In the genomic region with DNA sequence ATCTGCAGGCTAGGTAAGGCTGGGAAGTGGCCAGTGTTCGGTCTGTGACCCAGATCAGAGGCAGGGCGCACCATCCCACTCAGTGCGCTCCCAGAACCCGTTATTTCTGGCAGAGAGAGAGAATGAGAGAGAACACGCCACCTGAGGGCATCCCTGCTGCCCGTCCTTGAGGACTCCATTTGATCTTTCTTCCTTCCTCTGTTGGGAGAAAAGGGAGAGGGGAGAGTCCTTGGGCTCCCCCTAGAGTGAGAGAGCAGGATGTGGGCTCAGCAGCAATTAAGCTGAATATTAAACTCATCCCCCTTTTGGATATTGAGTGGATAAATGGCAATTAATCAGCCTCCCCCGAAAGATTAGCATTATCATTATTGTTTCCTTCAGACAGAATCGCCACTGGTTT, we compare ENCODE assay signal across 8 cellular contexts.
DNase-seq lines count a peak whose midpoint lies in the region; ATAC-seq, FAIRE-seq and TF ChIP-seq lines count a peak whose summit lies in the region.
"Had no signal": no experiment of that assay in that cellular context is flagged by ENCODE, and none has a peak within 500 bp of the region (broad histone marks: within the 10 kb centered on the region; RNA-seq: fewer than 3 reads in every experiment).

No MANE protein-coding gene starts in this region.

- in situ Hi-C loops in GM12878 (cut with MboI): loop anchor here (10.0 kb wide), 1 partner anchor 299 kb away; no protein-coding TSS in a partner anchor

- DNase-seq in GM10266 (ENCODE audit: extremely low spot score) (no peak), GM12878 (ENCODE audit: low read depth, low spot score) (no peak), neural crest cell (ENCODE audit: low read depth, low spot score) (no peak), posterior cingulate gyrus (no peak), NOMO-1 (lab: John Stamatoyannopoulos, UW; ENCODE audit: unreplicated experiment in 2 of 2) (no peak)
- DNase-seq: ovary had no signal

- ATAC-seq in GM12878 (no peak), HG02763 (IDR thresholded peaks at IDR 0.05; ENCODE audit: unreplicated experiment) (no peak)

- no TSS peak for BruUV-seq in GM12878 (replicated peaks; lab: Mats Ljungman, UMichigan)

- CTCF ChIA-PET in GM12878 (lab: Yijun Ruan, JAX): interaction anchor here (1.0 to 8.1 kb wide), 4 partner anchors 295 to 345 kb away, joined by 4 to 165 read pairs (median 6); no protein-coding TSS in a partner anchor

- FAIRE-seq in GM12878 (lab: Jason Lieb, UNC): no peak

- intact Hi-C loops in GM12878 (cut with micrococcal nuclease; ENCODE audit: unreplicated experiment): no loop called here
- intact Hi-C loops in posterior cingulate gyrus (cut with DNase I): no loop called here

- TF ChIP-seq CTCF in GM10266 (IDR thresholded peaks at IDR 0.05; ENCODE audit: control insufficient read depth, insufficient read depth, low read depth, missing control alignments): peak; percentile 14
- peak; percentile 24; the same call in 1 of the 2 replicates for TF ChIP-seq CTCF in LNCAP (IDR thresholded peaks at IDR 0.05)
- TF ChIP-seq CTCF in GM12878 (IDR thresholded peaks at IDR 0.05 in 2 of 3, conservative IDR thresholded peaks at IDR 0.05 in 1 of 3; ENCODE audit: control insufficient read depth in 2 of 3, extremely low read depth in 1 of 3, insufficient read depth in 1 of 3, low read depth in 3 of 3, low read length in 3 of 3): peak; percentile 26 to 43 (median 33); a peak in 4 of 6 replicates
- TF ChIP-seq CTCF in neural crest cell (conservative IDR thresholded peaks at IDR 0.05): peak; percentile 33

- H3K79me2 ChIP-seq in GM12878 (ENCODE audit: control insufficient read depth, insufficient read depth, low read length): no peaks in the 10 kb centered on the region

- RAD21 ChIA-PET in GM12878 (lab: Charles Lee; ENCODE audit: unreplicated experiment): interaction anchor here (0.9 to 4.1 kb wide), 3 partner anchors 14 to 331 kb away, joined by 3 to 24 read pairs (median 3); no protein-coding TSS in a partner anchor

- no peak for TF ChIP-seq EP300 in GM12878 (IDR thresholded peaks at IDR 0.05; ENCODE audit: borderline replicate concordance in 1 of 2, control insufficient read depth in 1 of 2, low read depth in 2 of 2, low read length in 2 of 2)

- H3K27ac ChIP-seq in GM12878 (ENCODE audit: control insufficient read depth, insufficient read depth): no peak overlapping the region
- H3K27ac ChIP-seq: ovary had no signal

- H3K4me3 Mint-ChIP-seq in neural crest cell: no peak overlapping the region

- H2AFZ ChIP-seq in GM12878 (ENCODE audit: control insufficient read depth, low read depth, low read length): no peak overlapping the region

- WGBS in GM12878 (ENCODE audit: insufficient coverage, insufficient replicate concordance, low lambda C conversion rate, missing lambda C conversion rate): 88% methylated on average over 8 of the region's 8 CpGs

- H3K4me2 ChIP-seq in GM12878 (ENCODE audit: control insufficient read depth, insufficient read depth): no peak overlapping the region

- POLR2A ChIA-PET in GM12878 (lab: Charles Lee): no interaction called here

- H3K27ac Mint-ChIP-seq in neural crest cell (ENCODE audit: unreplicated experiment): peak overlapping the region; percentile 36

- H3K4me3 ChIP-seq in GM12878: no peak overlapping the region
- H3K4me3 ChIP-seq: ovary had no signal

- TF ChIP-seq RAD21 in GM12878 (IDR thresholded peaks at IDR 0.05; ENCODE audit: insufficient read depth, low read depth, low read length): no peak

- peaks cover 4% of the 10 kb centered on the region for H3K4me1 Mint-ChIP-seq in neural crest cell

- no peaks in the 10 kb centered on the region for H3K27me3 ChIP-seq in GM12878 (replicated peaks in 1 of 2; ENCODE audit: control insufficient read depth in 2 of 2, insufficient read depth in 2 of 2, low read length in 1 of 2)
- H3K27me3 ChIP-seq: ovary had no signal

- no peak for TF ChIP-seq POLR2A in GM12878 (IDR thresholded peaks at IDR 0.05; ENCODE audit: low read depth, low read length)

- H3K27me3 Mint-ChIP-seq in neural crest cell (ENCODE audit: low read depth): no peaks in the 10 kb centered on the region

- SMC1A ChIA-PET in GM12878 (lab: Charles Lee; ENCODE audit: uncharacterized antibody, unreplicated experiment): interaction anchor here (0.7 to 3.9 kb wide), 3 partner anchors 11 to 332 kb away, joined by 3 to 26 read pairs (median 4); no protein-coding TSS in a partner anchor

- no peaks in the 10 kb centered on the region; the same call in 1 of the 2 replicates for H3K4me1 ChIP-seq in GM12878 (ENCODE audit: control insufficient read depth, insufficient read depth, low read length)

- H3K9me3 ChIP-seq in GM12878 (replicated peaks; ENCODE audit: control insufficient read depth, insufficient read depth, low read length): no peaks in the 10 kb centered on the region
- H3K9me3 ChIP-seq: ovary had no signal

- peaks cover 7% of the 10 kb centered on the region for H3K36me3 Mint-ChIP-seq in neural crest cell (ENCODE audit: low read depth)

- no peak overlapping the region for H3K9ac ChIP-seq in GM12878 (ENCODE audit: control insufficient read depth, insufficient read depth, low read length)

- no peaks in the 10 kb centered on the region for H3K36me3 ChIP-seq in GM12878 (ENCODE audit: control insufficient read depth in 2 of 2, insufficient read depth in 2 of 2, low read length in 1 of 2)
- H3K36me3 ChIP-seq: ovary had no signal

- peaks cover 4% of the 10 kb centered on the region; the same call in 1 of the 2 replicates for H4K20me1 ChIP-seq in GM12878 (ENCODE audit: control insufficient read depth, insufficient read depth)

- H3K9me3 Mint-ChIP-seq in neural crest cell: no peaks in the 10 kb centered on the region

TF ChIP-seq in GM12878, 131 proteins besides CTCF, POLR2A, EP300 and RAD21:
- TF ChIP-seq MYC (IDR thresholded peaks at IDR 0.05; ENCODE audit: insufficient read depth, insufficient read length, insufficient replicate concordance, low read length, severe bottlenecking) (no peak), NRF1 (conservative IDR thresholded peaks at IDR 0.05; ENCODE audit: low read depth, low read length) (no peak), RELA (IDR thresholded peaks at IDR 0.05; ENCODE audit: borderline replicate concordance, partially characterized antibody) (no peak), NFXL1 (IDR thresholded peaks at IDR 0.05; ENCODE audit: borderline replicate concordance) (no peak)
- TF ChIP-seq, protein P1, sequence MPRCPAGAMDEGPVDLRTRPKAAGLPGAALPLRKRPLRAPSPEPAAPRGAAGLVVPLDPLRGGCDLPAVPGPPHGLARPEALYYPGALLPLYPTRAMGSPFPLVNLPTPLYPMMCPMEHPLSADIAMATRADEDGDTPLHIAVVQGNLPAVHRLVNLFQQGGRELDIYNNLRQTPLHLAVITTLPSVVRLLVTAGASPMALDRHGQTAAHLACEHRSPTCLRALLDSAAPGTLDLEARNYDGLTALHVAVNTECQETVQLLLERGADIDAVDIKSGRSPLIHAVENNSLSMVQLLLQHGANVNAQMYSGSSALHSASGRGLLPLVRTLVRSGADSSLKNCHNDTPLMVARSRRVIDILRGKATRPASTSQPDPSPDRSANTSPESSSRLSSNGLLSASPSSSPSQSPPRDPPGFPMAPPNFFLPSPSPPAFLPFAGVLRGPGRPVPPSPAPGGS (IDR thresholded peaks at IDR 0.05; ENCODE audit: borderline replicate concordance, insufficient read depth, low read depth, low read length, poor library complexity, severe bottlenecking): no peak
